ENCODE assay signal across 16 cellular contexts in the genomic region with DNA sequence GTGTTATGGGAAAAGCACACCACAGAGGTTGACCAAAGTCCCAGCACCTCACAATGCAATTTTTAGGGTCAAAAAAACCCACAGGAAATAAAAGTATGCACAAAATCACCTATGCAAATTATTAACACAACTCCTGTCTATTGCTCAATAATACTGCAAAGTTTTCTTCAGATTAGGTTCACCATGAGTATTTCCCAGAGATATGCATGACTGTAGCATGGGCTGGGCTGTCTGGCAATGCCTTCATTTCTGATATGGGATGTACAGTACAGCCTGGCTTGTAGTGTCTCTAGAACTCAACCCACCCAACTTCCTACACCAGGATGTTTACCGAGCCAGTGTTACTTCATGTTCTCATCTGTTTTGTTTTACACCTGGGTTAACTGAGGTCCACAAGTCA.
"Had no signal": no experiment of that assay in that cellular context is flagged by ENCODE, and none has a peak within 500 bp of the region (broad histone marks: within the 10 kb centered on the region; RNA-seq: fewer than 3 reads in every experiment).

No MANE protein-coding gene starts in this region.

- H3K9me3 Mint-ChIP-seq: endodermal cell, nephron, type B pancreatic cell had no signal

- H3K4me3 Mint-ChIP-seq: activated CD4-positive, alpha-beta T cell treated with anti-CD3 and anti-CD28 coated beads, Interleukin-2, amount 10 ng/mL, durations not matched to agents 7 days and 5 days; activated naive CD8-positive, alpha-beta T cell treated with anti-CD3 and anti-CD28 coated beads, Interleukin-2, amount 10 ng/mL, durations not matched to agents 7 days and 5 days; endodermal cell; nephron; stimulated activated naive CD8-positive, alpha-beta T cell treated with anti-CD3 and anti-CD28 coated beads, Interleukin-15, Interleukin-2, amounts not matched to agents 100 ng/mL and 50 ng/mL, for 24 hours; type B pancreatic cell had no signal

- H3K4me3 ChIP-seq: ascending aorta, dorsolateral prefrontal cortex, prostate gland, spleen, suprapubic skin had no signal

- H3K36me3 ChIP-seq: ascending aorta, prostate gland, spleen, suprapubic skin had no signal

- H3K4me1 Mint-ChIP-seq: activated CD4-positive, alpha-beta T cell treated with anti-CD3 and anti-CD28 coated beads, Interleukin-2, amount 10 ng/mL, durations not matched to agents 7 days and 5 days had no signal

- H3K4me1 ChIP-seq: ascending aorta, prostate gland, spleen, suprapubic skin had no signal

- H3K27ac Mint-ChIP-seq: activated CD4-positive, alpha-beta T cell treated with anti-CD3 and anti-CD28 coated beads, Interleukin-2, amount 10 ng/mL, durations not matched to agents 7 days and 5 days; activated naive CD8-positive, alpha-beta T cell treated with anti-CD3 and anti-CD28 coated beads, Interleukin-2, amount 10 ng/mL, durations not matched to agents 7 days and 5 days; endodermal cell; nephron; stimulated activated naive CD8-positive, alpha-beta T cell treated with anti-CD3 and anti-CD28 coated beads, Interleukin-15, Interleukin-2, amounts not matched to agents 100 ng/mL and 50 ng/mL, for 24 hours; type B pancreatic cell had no signal

- H3K27me3 ChIP-seq: ascending aorta, dorsolateral prefrontal cortex, spleen, suprapubic skin had no signal

- H3K9me3 ChIP-seq: ascending aorta, prostate gland, suprapubic skin had no signal

- ATAC-seq: sciatic nerve had no signal

- DNase-seq: activated CD4-positive, alpha-beta T cell treated with anti-CD3 and anti-CD28 coated beads, Interleukin-2, amount 10 ng/mL, durations not matched to agents 7 days and 5 days; activated CD8-positive, alpha-beta memory T cell treated with anti-CD3 and anti-CD28 coated beads for 24 hours; activated gamma-delta T cell treated with Interleukin-2 at 50 U/mL for 16 hours; activated naive CD8-positive, alpha-beta T cell treated with anti-CD3 and anti-CD28 coated beads, Interleukin-2, amount 10 ng/mL, durations not matched to agents 7 days and 5 days; dorsolateral prefrontal cortex; endodermal cell; hypothalamus; spleen; T-helper 9 cell had no signal

- H3K27ac ChIP-seq: ascending aorta, dorsolateral prefrontal cortex, prostate gland, spleen, suprapubic skin had no signal

- H3K27me3 Mint-ChIP-seq: activated CD4-positive, alpha-beta T cell treated with anti-CD3 and anti-CD28 coated beads, Interleukin-2, amount 10 ng/mL, durations not matched to agents 7 days and 5 days; activated naive CD8-positive, alpha-beta T cell treated with anti-CD3 and anti-CD28 coated beads, Interleukin-2, amount 10 ng/mL, durations not matched to agents 7 days and 5 days; stimulated activated naive CD8-positive, alpha-beta T cell treated with anti-CD3 and anti-CD28 coated beads, Interleukin-15, Interleukin-2, amounts not matched to agents 100 ng/mL and 50 ng/mL, for 24 hours; type B pancreatic cell had no signal

- H3K36me3 Mint-ChIP-seq: activated naive CD8-positive, alpha-beta T cell treated with anti-CD3 and anti-CD28 coated beads, Interleukin-2, amount 10 ng/mL, durations not matched to agents 7 days and 5 days; type B pancreatic cell had no signal
